Comparison of ENCODE assay signal across 1 cellular context in genomic region chr20:31835977-31836852, GRCh38.
TF ChIP-seq lines count a peak whose summit lies in the region.

No MANE protein-coding gene starts in this region.

TF ChIP-seq in GM12878, 131 proteins besides CTCF, POLR2A, EP300 and RAD21 (continues in another document):
- peak; percentile 70; the same call in 1 of the 2 replicates for TF ChIP-seq ZNF24 (IDR thresholded peaks at IDR 0.05)
- TF ChIP-seq POLR2AphosphoS5 (IDR thresholded peaks at IDR 0.05; ENCODE audit: low read length) = no peak
- TF ChIP-seq TARDBP (IDR thresholded peaks at IDR 0.05; ENCODE audit: borderline replicate concordance) = no peak
- TF ChIP-seq, protein P1, sequence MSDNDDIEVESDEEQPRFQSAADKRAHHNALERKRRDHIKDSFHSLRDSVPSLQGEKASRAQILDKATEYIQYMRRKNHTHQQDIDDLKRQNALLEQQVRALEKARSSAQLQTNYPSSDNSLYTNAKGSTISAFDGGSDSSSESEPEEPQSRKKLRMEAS (IDR thresholded peaks at IDR 0.05; ENCODE audit: low read depth, low read length) = no peak
- no peak for TF ChIP-seq NBN (IDR thresholded peaks at IDR 0.05)
- 0 out of 2 replicates have a peak, but pooled peaks have one; percentile 43 for TF ChIP-seq NR2F1 (conservative IDR thresholded peaks at IDR 0.05)
- no peak for TF ChIP-seq SKIL (IDR thresholded peaks at IDR 0.05; ENCODE audit: low read depth, poor library complexity, severe bottlenecking)
- no peak for TF ChIP-seq ZNF687 (IDR thresholded peaks at IDR 0.05)
- no peak for TF ChIP-seq PML (IDR thresholded peaks at IDR 0.05; ENCODE audit: low read length)
- no peak for TF ChIP-seq ZNF622 (IDR thresholded peaks at IDR 0.05)
- no peak for TF ChIP-seq NFXL1 (IDR thresholded peaks at IDR 0.05; ENCODE audit: borderline replicate concordance)
- peak; percentile 68; the same call in 1 of the 2 replicates for TF ChIP-seq TCF3 (IDR thresholded peaks at IDR 0.05; ENCODE audit: borderline replicate concordance, insufficient read depth, low read depth, low read length)
- TF ChIP-seq NKRF (conservative IDR thresholded peaks at IDR 0.05) = no peak
- no peak for TF ChIP-seq ZNF274 (IDR thresholded peaks at IDR 0.05; ENCODE audit: insufficient read depth, insufficient read length)
- no peak for TF ChIP-seq SREBF1 (IDR thresholded peaks at IDR 0.05; ENCODE audit: low read length)
- TF ChIP-seq CHD4 (IDR thresholded peaks at IDR 0.05) = no peak
- TF ChIP-seq RCOR1 (conservative IDR thresholded peaks at IDR 0.05; ENCODE audit: low read depth, low read length) = no peak
- TF ChIP-seq BCLAF1 (IDR thresholded peaks at IDR 0.05) = no peak
- no peak for TF ChIP-seq MYB (IDR thresholded peaks at IDR 0.05; ENCODE audit: borderline replicate concordance, low read depth, low read length)
- no peak for TF ChIP-seq POLR2AphosphoS2 (IDR thresholded peaks at IDR 0.05; ENCODE audit: low read depth, low read length)
- no peak for TF ChIP-seq CBX5 (IDR thresholded peaks at IDR 0.05; ENCODE audit: low read depth)
- no peak for TF ChIP-seq EZH2 (IDR thresholded peaks at IDR 0.05; ENCODE audit: borderline replicate concordance, control insufficient read depth, low read depth, low read length)
- no peak for TF ChIP-seq IRF5 (IDR thresholded peaks at IDR 0.05; ENCODE audit: borderline replicate concordance)
- no peak for TF ChIP-seq SUZ12 (IDR thresholded peaks at IDR 0.05; ENCODE audit: unreplicated experiment)
- TF ChIP-seq ZNF217 (IDR thresholded peaks at IDR 0.05) = peak; percentile 54; the same call in 1 of the 2 replicates
- TF ChIP-seq BHLHE40 (IDR thresholded peaks at IDR 0.05; ENCODE audit: borderline replicate concordance in 1 of 2, low read depth in 2 of 2, low read length in 1 of 2) = peak in 1 of 2 experiments; percentile 43; a peak in 2 of 4 replicates
- TF ChIP-seq HSF1 (IDR thresholded peaks at IDR 0.05; ENCODE audit: low read depth, low read length) = no peak
- no peak for TF ChIP-seq RELA (IDR thresholded peaks at IDR 0.05; ENCODE audit: borderline replicate concordance, partially characterized antibody)
- TF ChIP-seq NRF1 (conservative IDR thresholded peaks at IDR 0.05; ENCODE audit: low read depth, low read length) = no peak
- TF ChIP-seq, protein P2, sequence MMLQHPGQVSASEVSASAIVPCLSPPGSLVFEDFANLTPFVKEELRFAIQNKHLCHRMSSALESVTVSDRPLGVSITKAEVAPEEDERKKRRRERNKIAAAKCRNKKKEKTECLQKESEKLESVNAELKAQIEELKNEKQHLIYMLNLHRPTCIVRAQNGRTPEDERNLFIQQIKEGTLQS (IDR thresholded peaks at IDR 0.05; ENCODE audit: borderline replicate concordance, extremely low read depth, low read depth, low read length) = no peak
- TF ChIP-seq CHD2 (IDR thresholded peaks at IDR 0.05; ENCODE audit: borderline replicate concordance, low read depth, low read length) = peak; percentile 53; the same call in 1 of the 2 replicates
- TF ChIP-seq PRDM15 (CRISPR knock-in tag; IDR thresholded peaks at IDR 0.05) = no peak
- 0 out of 2 replicates have a peak, but pooled peaks have one; percentile 40 for TF ChIP-seq FOXK2 (IDR thresholded peaks at IDR 0.05)
- TF ChIP-seq NR2C2 (IDR thresholded peaks at IDR 0.05; ENCODE audit: borderline replicate concordance, control insufficient read depth, insufficient read length, low read depth) = no peak
- no peak for TF ChIP-seq FOXM1 (IDR thresholded peaks at IDR 0.05; ENCODE audit: low read depth, low read length)
- no peak for TF ChIP-seq SPI1 (IDR thresholded peaks at IDR 0.05; ENCODE audit: borderline replicate concordance, insufficient read depth, low read depth, low read length)
- 0 out of 2 replicates have a peak, but pooled peaks have one; percentile 20 for TF ChIP-seq MTA2 (IDR thresholded peaks at IDR 0.05; ENCODE audit: low read depth)
- TF ChIP-seq IRF4 (IDR thresholded peaks at IDR 0.05; ENCODE audit: low read depth, low read length) = no peak
- TF ChIP-seq SMARCA5 (IDR thresholded peaks at IDR 0.05) = no peak
- peak; percentile 76; the same call in 1 of the 2 replicates for TF ChIP-seq JUND (IDR thresholded peaks at IDR 0.05; ENCODE audit: low read depth, low read length)
- TF ChIP-seq TCF12 (IDR thresholded peaks at IDR 0.05; ENCODE audit: low read depth, low read length) = peak; percentile 75; the same call in 1 of the 2 replicates
- TF ChIP-seq BACH1 (IDR thresholded peaks at IDR 0.05; ENCODE audit: borderline replicate concordance) = no peak; the same call in 1 of the 2 replicates
- TF ChIP-seq, protein P3, sequence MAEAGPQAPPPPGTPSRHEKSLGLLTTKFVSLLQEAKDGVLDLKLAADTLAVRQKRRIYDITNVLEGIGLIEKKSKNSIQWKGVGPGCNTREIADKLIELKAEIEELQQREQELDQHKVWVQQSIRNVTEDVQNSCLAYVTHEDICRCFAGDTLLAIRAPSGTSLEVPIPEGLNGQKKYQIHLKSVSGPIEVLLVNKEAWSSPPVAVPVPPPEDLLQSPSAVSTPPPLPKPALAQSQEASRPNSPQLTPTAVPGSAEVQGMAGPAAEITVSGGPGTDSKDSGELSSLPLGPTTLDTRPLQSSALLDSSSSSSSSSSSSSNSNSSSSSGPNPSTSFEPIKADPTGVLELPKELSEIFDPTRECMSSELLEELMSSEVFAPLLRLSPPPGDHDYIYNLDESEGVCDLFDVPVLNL (IDR thresholded peaks at IDR 0.05; ENCODE audit: low read depth, low read length) = no peak
- peak; percentile 80 for TF ChIP-seq RUNX3 (IDR thresholded peaks at IDR 0.05; ENCODE audit: low read length)
